ENCODE assay signal across 26 cellular contexts in genomic region chr5:76379855-76380254, GRCh38. TPM values are rescaled to one million over a fixed set of nuclear protein-coding genes. Genes with fewer than 3 reads are reported as not detected.
DNase-seq lines count a peak whose midpoint lies in the region; ATAC-seq, FAIRE-seq and TF ChIP-seq lines count a peak whose summit lies in the region.
"Had no signal": no experiment of that assay in that cellular context is flagged by ENCODE, and none has a peak within 500 bp of the region (broad histone marks: within the 10 kb centered on the region; RNA-seq: fewer than 3 reads in every experiment).

No MANE protein-coding gene starts in this region.

- peak overlapping the region; percentile 89 for H3K4me2 ChIP-seq in HepG2 (ENCODE audit: low read depth, low read length)

- TF ChIP-seq POLR2A in HepG2 (IDR thresholded peaks at IDR 0.05; ENCODE audit: insufficient read depth in 1 of 2, low read depth in 2 of 2, low read length in 2 of 2) (no peak), right lobe of liver (IDR thresholded peaks at IDR 0.05) (no peak)

- no peaks in the 10 kb centered on the region; a peak in 1 of 5 replicates for H3K27me3 ChIP-seq in HepG2 (ENCODE audit: control insufficient read depth in 1 of 2, insufficient read depth in 2 of 2, low read length in 2 of 2)
- H3K27me3 ChIP-seq in right lobe of liver = no peaks in the 10 kb centered on the region
- no peaks in the 10 kb centered on the region for H3K27me3 ChIP-seq in MG63

- H3K4me1 ChIP-seq in HepG2 (ENCODE audit: insufficient read depth, low read length) = peaks cover 70% of the 10 kb centered on the region
- H3K4me1 ChIP-seq in right lobe of liver = peaks cover 0 to 25% (median 5%) of the 10 kb centered on the region in 4 donors
- H3K4me1 ChIP-seq in mucosa of descending colon (ENCODE audit: low read depth) = peaks cover 12% of the 10 kb centered on the region
- H3K4me1 ChIP-seq: SJCRH30 had no signal

- H3K27ac ChIP-seq in HepG2 (ENCODE audit: extremely low read length, insufficient read depth, low read length) (no peak overlapping the region), right lobe of liver (no peak overlapping the region)
- H3K27ac ChIP-seq: HL-60, SJCRH30 had no signal

- H3K27me3 Mint-ChIP-seq in T-helper 17 cell = no peaks in the 10 kb centered on the region
- H3K27me3 Mint-ChIP-seq: CD4-positive, alpha-beta memory T cell had no signal

- no peak overlapping the region for H3K4me3 Mint-ChIP-seq in T-helper 17 cell

- H4K20me1 ChIP-seq in HepG2 (ENCODE audit: insufficient read depth, low read length) = no peaks in the 10 kb centered on the region

- no peak for FAIRE-seq in HepG2 (lab: Jason Lieb, UNC)
- FAIRE-seq: GM12878 had no signal

- intact Hi-C loops in HepG2 (cut with micrococcal nuclease; ENCODE audit: unreplicated experiment) (no loop called here), right lobe of liver (cut with DNase I) (no loop called here), mucosa of descending colon (cut with DNase I, micrococcal nuclease) (no loop called here), Right ventricle myocardium inferior (cut with DNase I) (no loop called here)

- in situ Hi-C loops in HepG2 (cut with HindIII; ENCODE audit: extremely low pct_ligation_motif_present, low pct_unique_long_range_greater_than_20kb) = no loop called here

- TF ChIP-seq EP300 in HepG2 (IDR thresholded peaks at IDR 0.05; ENCODE audit: low read depth in 2 of 2, low read length in 2 of 2) (no peak), HepG2 (CRISPR knock-in tag; IDR thresholded peaks at IDR 0.05; ENCODE audit: borderline replicate concordance) (no peak)

- H3K9me3 ChIP-seq in HepG2 (ENCODE audit: low read length) (no peaks in the 10 kb centered on the region), right lobe of liver (no peaks in the 10 kb centered on the region), T-helper 17 cell (ENCODE audit: control insufficient read depth, low read length, poor library complexity, severe bottlenecking) (no peaks in the 10 kb centered on the region), mucosa of descending colon (no peaks in the 10 kb centered on the region), MG63 (no peaks in the 10 kb centered on the region)
- H3K9me3 ChIP-seq: SJCRH30 had no signal

- ATAC-seq in HepG2 (no peak), right lobe of liver (no peak), T-helper 17 cell (no peak), mucosa of descending colon (peak; percentile 89), Right ventricle myocardium inferior (no peak), GM21390 (IDR thresholded peaks at IDR 0.05; ENCODE audit: unreplicated experiment) (no peak)
- ATAC-seq: GM12878, SK-N-SH treated with all-trans-retinoic acid at 6 μM for 48 hours had no signal

- no peaks in the 10 kb centered on the region for H3K79me2 ChIP-seq in HepG2 (ENCODE audit: insufficient read depth, low read length)

- TF ChIP-seq RAD21 in HepG2 (CRISPR knock-in tag; IDR thresholded peaks at IDR 0.05) = no peak

- H3K36me3 Mint-ChIP-seq in T-helper 17 cell (ENCODE audit: low read depth) = peaks cover 4% of the 10 kb centered on the region
- H3K36me3 Mint-ChIP-seq: CD4-positive, alpha-beta memory T cell had no signal

- no peak overlapping the region; a peak in 1 of 6 replicates for H3K4me3 ChIP-seq in HepG2 (replicated peaks in 1 of 3; ENCODE audit: insufficient read depth in 1 of 3, low read depth in 2 of 3, low read length in 3 of 3)
- H3K4me3 ChIP-seq in right lobe of liver = no peak overlapping the region
- no peak overlapping the region for H3K4me3 ChIP-seq in mucosa of descending colon
- no peak overlapping the region for H3K4me3 ChIP-seq in MG63
- H3K4me3 ChIP-seq: GM12878, SJCRH30 had no signal

- H3K27ac Mint-ChIP-seq in T-helper 17 cell = peak overlapping the region; percentile 91

- POLR2A ChIA-PET in HepG2 (lab: Yijun Ruan, JAX) = interaction anchor here (1.1 kb wide), 1 partner anchor 9 kb away, joined by 3 read pairs; no protein-coding TSS in a partner anchor

- no TSS peak for BruUV-seq in HepG2 (replicated peaks; lab: Mats Ljungman, UMichigan)

- CTCF ChIA-PET in HepG2 (lab: Yijun Ruan, JAX; ENCODE audit: low intra/inter-chr PET ratio, low total read pairs) = no interaction called here

- 27% methylated on average over 1 of the region's 1 CpG for WGBS in HepG2 (ENCODE audit: low lambda C conversion rate)
- WGBS in right lobe of liver (ENCODE audit: insufficient coverage, low coverage, low lambda C conversion rate, missing lambda C conversion rate) = 60% methylated on average over 1 of the region's 1 CpG

- no peak for DNase-seq in HepG2 (ENCODE audit: low spot score)
- DNase-seq in right lobe of liver = no peak
- DNase-seq in T-helper 17 cell = no peak
- no peak for DNase-seq in mucosa of descending colon
- no peak for DNase-seq in Right ventricle myocardium inferior (ENCODE audit: missing footprints)
- DNase-seq in MG63 = no peak
- no peak for DNase-seq in NCI-H2171 (lab: John Stamatoyannopoulos, UW)
- DNase-seq: 8988T, COR-L47, EL, GDM1, Karpas-422, MV-4-11, NCI-H1105, NCI-H1436 treated with DMSO at 0.1 percent for 48 hours, NCI-H1930, NCI-H2107, NCI-H446, NCI-H524 treated with DMSO at 0.1 percent for 48 hours, NCI-H774, SJCRH30 had no signal

- no peak overlapping the region for H2AFZ ChIP-seq in HepG2 (ENCODE audit: low read length)

- no peaks in the 10 kb centered on the region for H3K36me3 ChIP-seq in HepG2 (replicated peaks in 1 of 2; ENCODE audit: control insufficient read depth in 1 of 2, insufficient read depth in 2 of 2, low read length in 2 of 2)
- no peaks in the 10 kb centered on the region for H3K36me3 ChIP-seq in right lobe of liver
- H3K36me3 ChIP-seq in mucosa of descending colon (ENCODE audit: low read depth) = no peaks in the 10 kb centered on the region
- H3K36me3 ChIP-seq in MG63 = no peaks in the 10 kb centered on the region
- H3K36me3 ChIP-seq: SJCRH30 had no signal

- H3K9ac ChIP-seq in HepG2 (ENCODE audit: insufficient read depth, low read depth, low read length) = no peak overlapping the region

- no peak for TF ChIP-seq CTCF in HepG2 (CRISPR knock-in tag; IDR thresholded peaks at IDR 0.05)
- TF ChIP-seq CTCF in right lobe of liver (IDR thresholded peaks at IDR 0.05) = no peak
- no peak for TF ChIP-seq CTCF in mucosa of descending colon (IDR thresholded peaks at IDR 0.05)

- H3K4me1 Mint-ChIP-seq in T-helper 17 cell = peaks cover 43% of the 10 kb centered on the region

TF ChIP-seq in HepG2, 621 proteins besides CTCF, POLR2A, EP300 and RAD21:
- TF ChIP-seq SRF (IDR thresholded peaks at IDR 0.05; ENCODE audit: low read depth, low read length) (peak; percentile 58; the same call in 1 of the 2 replicates), ZNF670 (CRISPR knock-in tag; IDR thresholded peaks at IDR 0.05; ENCODE audit: borderline replicate concordance) (no peak)

RNA-seq across cellular contexts. Expression of gene IQGAP2, which starts 23.2 kb away (rescaled TPM):
- total RNA-seq in HepG2 (2016; rRNA removed; fragmentation: Illumina TruSeq; extraction: Trizol) (83.3 and 143 TPM in 2 replicates), right lobe of liver (100 to 1,000 TPM in 5 of 6 experiments, 10 to 100 TPM in 1; 96.4 to 152 (median 123) TPM), T-helper 17 cell (100 to 1,000 TPM; 117 to 134 TPM), mucosa of descending colon (100 to 1,000 TPM in 1 of 3 donors, 10 to 100 TPM in 2; 59.7 to 159 (median 84.8) TPM), Right ventricle myocardium inferior (4.9 TPM)
- total RNA-seq in HepG2 (2016; cell fraction: cytosol; rRNA removed; fragmentation: Illumina TruSeq; extraction: Trizol; ENCODE audit: low read depth) = 6.8 and 9.5 TPM in 2 replicates
- 75.6 and 141 TPM in 2 replicates for total RNA-seq in HepG2 (2016; cell fraction: insoluble cytoplasmic fraction; rRNA removed; fragmentation: Illumina TruSeq; extraction: Trizol)
- 20.0 and 24.2 TPM in 2 replicates for total RNA-seq in HepG2 (2016; cell fraction: membrane; rRNA removed; fragmentation: Illumina TruSeq; extraction: Trizol)
- total RNA-seq in HepG2 (2016; cell fraction: nucleus; rRNA removed; fragmentation: Illumina TruSeq; extraction: Trizol) = 81.7 and 84.7 TPM in 2 replicates
- polyA plus RNA-seq in HepG2 (2011; rRNA removed) = 29.7 and 35.2 TPM in 2 replicates
- polyA plus RNA-seq in HepG2 (2011; cell fraction: cytosol; rRNA removed) = 21.8 and 27.0 TPM in 2 replicates
- 16.5 and 22.9 TPM in 2 replicates for polyA plus RNA-seq in HepG2 (2011; cell fraction: nucleus; rRNA removed)
- 43.2 and 55.6 TPM in 2 replicates for polyA plus RNA-seq in HepG2 (2012)
- 2.5 and 3.4 TPM in 2 replicates for polyA plus RNA-seq in HepG2 (2016; cell fraction: cytosol; fragmentation: Illumina TruSeq; extraction: Trizol; ENCODE audit: low read depth)
- polyA plus RNA-seq in HepG2 (2016; cell fraction: insoluble cytoplasmic fraction; fragmentation: Illumina TruSeq; extraction: Trizol; ENCODE audit: low read depth) = 131 and 137 TPM in 2 replicates
- 10.6 and 10.9 TPM in 2 replicates for polyA plus RNA-seq in HepG2 (2016; cell fraction: membrane; fragmentation: Illumina TruSeq; extraction: Trizol; ENCODE audit: low read depth)
- 77.5 and 91.9 TPM in 2 replicates for polyA plus RNA-seq in HepG2 (2016; cell fraction: nucleus; fragmentation: Illumina TruSeq; extraction: Trizol; ENCODE audit: insufficient read depth, low read depth)
- polyA minus RNA-seq in HepG2 (2011; rRNA and poly(A)+ RNA removed; ENCODE audit: low replicate concordance) = 0.21 and 25.1 TPM in 2 replicates
- 51.9 and 82.7 TPM in 2 replicates for polyA minus RNA-seq in HepG2 (2011; cell fraction: cytosol; rRNA and poly(A)+ RNA removed)
- 85.0 and 104 TPM in 2 replicates for polyA minus RNA-seq in HepG2 (2011; cell fraction: nucleus; rRNA and poly(A)+ RNA removed)
- total RNA-seq in MG63 (2014; rRNA removed; shearing (Covaris generic); ENCODE audit: low replicate concordance) = 4.1 and 12.3 TPM in 2 replicates
